In genomic region chr2:172308253-172308935, GRCh38 we compare ENCODE assay signal across 20 cellular contexts.
DNase-seq lines count a peak whose midpoint lies in the region; ATAC-seq and TF ChIP-seq lines count a peak whose summit lies in the region.
"Had no signal": no experiment of that assay in that cellular context is flagged by ENCODE, and none has a peak within 500 bp of the region (broad histone marks: within the 10 kb centered on the region; RNA-seq: fewer than 3 reads in every experiment).

No MANE protein-coding gene starts in this region.

- intact Hi-C loops in left ventricle myocardium superior (cut with micrococcal nuclease) (no loop called here), spleen (cut with DNase I; ENCODE audit: low total_unique reads) (no loop called here)

- H3K9me3 ChIP-seq in spleen, result no peaks in the 10 kb centered on the region
- 0 out of 2 replicates have a peak, but pooled peaks cover 3% of the 10 kb centered on the region for H3K9me3 ChIP-seq in SJCRH30 (replicated peaks)
- H3K9me3 ChIP-seq: A549, HAP-1, sigmoid colon, thyroid gland had no signal

- ATAC-seq in left ventricle myocardium superior (peak; percentile 74), GM21423 (IDR thresholded peaks at IDR 0.05; ENCODE audit: unreplicated experiment) (no peak)
- ATAC-seq: A549 had no signal

- TF ChIP-seq CTCF in VCaP (conservative IDR thresholded peaks at IDR 0.05) (no peak), spleen (IDR thresholded peaks at IDR 0.05 in 8 of 11, conservative IDR thresholded peaks at IDR 0.05 in 3 of 11) (peak in 1 of 11 experiments; percentile 4)

- H3K4me3 ChIP-seq in spleen (no peak overlapping the region), SJCRH30 (no peak overlapping the region)
- H3K4me3 ChIP-seq: A549, HAP-1, lung, sigmoid colon, thyroid gland had no signal

- whole genome bisulfite sequencing in spleen, 5 donors, result 53 to 69% (median 60%) methylated on average over 9 of the region's 9 CpGs

- H3K36me3 ChIP-seq in spleen, result no peaks in the 10 kb centered on the region
- H3K36me3 ChIP-seq in SJCRH30, result no peaks in the 10 kb centered on the region
- H3K36me3 ChIP-seq: HAP-1, sigmoid colon, thyroid gland had no signal

- DNase-seq in NCI-H1417 (lab: John Stamatoyannopoulos, UW) (peak in 2 of 3 experiments; percentile 50 to 79), NCI-H1417 treated with DMSO at 0.1 percent for 48 hours (lab: John Stamatoyannopoulos, UW) (no peak), left ventricle myocardium superior (peak; percentile 44), spleen (no peak), SJCRH30 (no peak), CD1c-positive myeloid dendritic cell (ENCODE audit: extremely low spot score) (no peak)
- DNase-seq: activated CD4-positive, alpha-beta T cell treated with anti-CD3 and anti-CD28 coated beads, Interleukin-2, amount 10 ng/mL, durations not matched to agents 7 days and 5 days; activated naive CD4-positive, alpha-beta T cell treated with anti-CD3 and anti-CD28 coated beads, Interleukin-2, amount 50 U/mL, for 16 hours; activated T-cell treated with anti-CD3 and anti-CD28 coated beads for 4 hours; MM.1S; NCI-H345; sigmoid colon; stimulated activated CD4-positive, alpha-beta T cell treated with anti-CD3 and anti-CD28 coated beads, Interleukin-4, amount 100 ng/mL, for 1 hour; T-helper 9 cell had no signal

- H3K27me3 ChIP-seq in spleen (replicated peaks in 1 of 7) (no peaks in the 10 kb centered on the region), SJCRH30 (no peaks in the 10 kb centered on the region)
- H3K27me3 ChIP-seq: sigmoid colon, thyroid gland had no signal

- H3K4me1 ChIP-seq in spleen, result peaks cover 3 to 13% (median 6%) of the 10 kb centered on the region in 6 donors
- H3K4me1 ChIP-seq in SJCRH30, result peaks cover 10% of the 10 kb centered on the region
- H3K4me1 ChIP-seq: A549, HAP-1, sigmoid colon had no signal

- no peak for TF ChIP-seq POLR2A in spleen (IDR thresholded peaks at IDR 0.05)

- H3K27ac ChIP-seq in VCaP, result peak overlapping the region; percentile 78
- H3K27ac ChIP-seq in spleen, result peak overlapping the region in 7 of 8 donors; percentile 56 to 79 (median 58)
- no peak overlapping the region for H3K27ac ChIP-seq in SJCRH30
- H3K27ac ChIP-seq: A549 had no signal

Comparison
In these comparisons a context has a peak if more than half of its experiments do, and no peak if none do; other contexts are left out.
1. DNase-seq: peak in NCI-H1417 (2 of 3) and left ventricle myocardium superior (single experiment); none in NCI-H1417 treated with DMSO at 0.1 percent for 48 hours (single experiment), spleen (single experiment), SJCRH30 (0 of 2) and CD1c-positive myeloid dendritic cell (single experiment).